15 cellular contexts compared by ENCODE assay signal in genomic region chr16:15701975-15702970, GRCh38. TPM values are rescaled to one million over a fixed set of nuclear protein-coding genes. Genes with fewer than 3 reads are reported as not detected.
DNase-seq lines count a peak whose midpoint lies in the region; ATAC-seq, FAIRE-seq and TF ChIP-seq lines count a peak whose summit lies in the region.
"Had no signal": no experiment of that assay in that cellular context is flagged by ENCODE, and none has a peak within 500 bp of the region (broad histone marks: within the 10 kb centered on the region; RNA-seq: fewer than 3 reads in every experiment).

No MANE protein-coding gene starts in this region.

- peak overlapping the region; percentile 41 for H3K27ac ChIP-seq in endothelial cell of umbilical vein (ENCODE audit: insufficient read depth, low read depth, low read length)
- peak overlapping the region; percentile 50 for H3K27ac ChIP-seq in osteoblast (ENCODE audit: low read depth, low read length)
- H3K27ac ChIP-seq in OCI-LY7 (ENCODE audit: low read depth, low read length, poor library complexity, severe bottlenecking) = no peak overlapping the region

- POLR2A ChIA-PET in T-cell (lab: Charles Lee) = no interaction called here
- POLR2A ChIA-PET in endothelial cell of umbilical vein (lab: Charles Lee) = no interaction called here
- POLR2A ChIA-PET in OCI-LY7 (lab: Charles Lee) = no interaction called here

- H4K20me1 ChIP-seq in endothelial cell of umbilical vein (replicated peaks; ENCODE audit: control insufficient read depth, extremely low read depth, insufficient read depth, low read length) = no peaks in the 10 kb centered on the region
- H4K20me1 ChIP-seq in osteoblast (ENCODE audit: insufficient read depth, low read length) = peaks cover 3% of the 10 kb centered on the region
- H4K20me1 ChIP-seq in OCI-LY7 (ENCODE audit: insufficient read depth, low read length) = no peaks in the 10 kb centered on the region

- H3K9me3 Mint-ChIP-seq in T-cell = no peaks in the 10 kb centered on the region

- DNase-seq in GM04504 (ENCODE audit: low read depth) = peak; percentile 20
- no peak for DNase-seq in T-cell
- DNase-seq in endothelial cell of umbilical vein (ENCODE audit: low read depth, low spot score) = no peak
- no peak for DNase-seq in osteoblast (ENCODE audit: insufficient read length, low spot score, missing footprints)
- no peak for DNase-seq in OCI-LY7 (ENCODE audit: low spot score)
- DNase-seq in GM13977 (ENCODE audit: low spot score) = no peak
- no peak for DNase-seq in foreskin melanocyte
- DNase-seq: central memory CD4-positive, alpha-beta T cell; NCI-H1105 treated with DMSO at 0.1 percent for 48 hours; NCI-H526 treated with DMSO at 0.1 percent for 48 hours had no signal

- peak overlapping the region; percentile 62 to 72 for H3K27ac Mint-ChIP-seq in T-cell

- in situ Hi-C loops in GM13977 (cut with MboI; ENCODE audit: low pct_unique_long_range_greater_than_20kb, low sequenced_read_pairs, unreplicated experiment) = loop anchor here (25.0 kb wide), 1 partner anchor 265 kb away; the partner anchor contains the start of gene BMERB1

- H3K4me3 Mint-ChIP-seq in T-cell = no peak overlapping the region

- peaks cover 15 to 19% (median 18%) of the 10 kb centered on the region in 3 donors for H3K4me1 Mint-ChIP-seq in T-cell

- no peaks in the 10 kb centered on the region for H3K27me3 Mint-ChIP-seq in T-cell

- intact Hi-C loops in endothelial cell of umbilical vein (cut with micrococcal nuclease) = no loop called here
- intact Hi-C loops in OCI-LY7 (cut with micrococcal nuclease; ENCODE audit: unreplicated experiment) = loop anchor here (10.0 kb wide), 1 partner anchor 177 kb away; no protein-coding TSS in a partner anchor

- ATAC-seq in T-cell (replicated peaks in 1 of 4) (no peak), HG02571 (IDR thresholded peaks at IDR 0.05; ENCODE audit: unreplicated experiment) (no peak)

- peak; percentile 70 for FAIRE-seq in endothelial cell of umbilical vein (lab: Jason Lieb, UNC)
- FAIRE-seq: D721Med, H1, HTR-8/SVneo, keratinocyte had no signal

- H3K4me3 ChIP-seq in endothelial cell of umbilical vein (replicated peaks in 1 of 3; ENCODE audit: insufficient read depth in 1 of 3, low read depth in 1 of 3, low read length in 3 of 3) = no peak overlapping the region
- no peak overlapping the region for H3K4me3 ChIP-seq in osteoblast (ENCODE audit: insufficient read depth, low read length)
- H3K4me3 ChIP-seq in OCI-LY7 (ENCODE audit: low read depth, low read length, poor library complexity, severe bottlenecking) = no peak overlapping the region

- no peak overlapping the region for H3K9ac ChIP-seq in endothelial cell of umbilical vein (replicated peaks; ENCODE audit: extremely low read depth, insufficient read depth, low read length)

- H3K4me1 ChIP-seq in endothelial cell of umbilical vein (ENCODE audit: control insufficient read depth, extremely low read depth, insufficient read depth, low read length) (peaks cover 16% of the 10 kb centered on the region), osteoblast (ENCODE audit: insufficient read depth, low read length) (peaks cover 6% of the 10 kb centered on the region), OCI-LY7 (ENCODE audit: insufficient read depth, low read length, poor library complexity, severe bottlenecking) (no peaks in the 10 kb centered on the region)

- H3K36me3 ChIP-seq in endothelial cell of umbilical vein (ENCODE audit: control insufficient read depth in 2 of 2, extremely low read depth in 1 of 2, insufficient read depth in 2 of 2, low read length in 2 of 2) (peaks cover 17% of the 10 kb centered on the region in 2 experiments), osteoblast (ENCODE audit: insufficient read depth, low read length) (peaks cover 46% of the 10 kb centered on the region), OCI-LY7 (ENCODE audit: insufficient read depth, low read length) (peaks cover 79% of the 10 kb centered on the region)

- H3K79me2 ChIP-seq in endothelial cell of umbilical vein (ENCODE audit: control insufficient read depth, insufficient read depth, low read length) = no peaks in the 10 kb centered on the region
- peaks cover 2% of the 10 kb centered on the region for H3K79me2 ChIP-seq in osteoblast (ENCODE audit: insufficient read depth, low read length)
- no peaks in the 10 kb centered on the region for H3K79me2 ChIP-seq in OCI-LY7 (ENCODE audit: insufficient read depth, low read depth, low read length)

- BruUV-seq in endothelial cell of umbilical vein (replicated peaks; lab: Mats Ljungman, UMichigan) (no TSS peak), OCI-LY7 (replicated peaks; lab: Mats Ljungman, UMichigan) (no TSS peak)

- dilution Hi-C loops in endothelial cell of umbilical vein (cut with MboI; ENCODE audit: extremely low pct_ligation_motif_present, low sequenced_read_pairs) = no loop called here

- no peak for TF ChIP-seq CTCF in endothelial cell of umbilical vein (IDR thresholded peaks at IDR 0.05; ENCODE audit: extremely low read depth in 1 of 2, insufficient read depth in 1 of 2, low read depth in 1 of 2, low read length in 2 of 2)
- TF ChIP-seq CTCF in osteoblast (IDR thresholded peaks at IDR 0.05; ENCODE audit: extremely low read depth, low read depth, low read length) = no peak
- TF ChIP-seq CTCF in OCI-LY7 (conservative IDR thresholded peaks at IDR 0.05; ENCODE audit: low read length) = no peak
- TF ChIP-seq CTCF in GM13977 (IDR thresholded peaks at IDR 0.05; ENCODE audit: extremely low read depth, insufficient read depth, missing control alignments) = no peak

- CTCF ChIA-PET in T-cell (lab: Charles Lee) (no interaction called here), endothelial cell of umbilical vein (lab: Charles Lee) (interaction anchor here (1.0 kb wide), 1 partner anchor 38 kb away, joined by 3 read pairs; no protein-coding TSS in a partner anchor), OCI-LY7 (lab: Charles Lee; ENCODE audit: unreplicated experiment) (no interaction called here)

- H3K9me3 ChIP-seq in endothelial cell of umbilical vein (replicated peaks; ENCODE audit: control insufficient read depth, insufficient read depth, low read length) (no peaks in the 10 kb centered on the region), osteoblast (ENCODE audit: low read depth, low read length) (no peaks in the 10 kb centered on the region), OCI-LY7 (ENCODE audit: low read length) (no peaks in the 10 kb centered on the region)

- no peaks in the 10 kb centered on the region for H3K9me1 ChIP-seq in endothelial cell of umbilical vein (replicated peaks; ENCODE audit: control insufficient read depth, extremely low read depth, insufficient read depth, low read length)

- no peaks in the 10 kb centered on the region for H3K9me2 ChIP-seq in OCI-LY7 (ENCODE audit: insufficient read depth, low read length)

- TF ChIP-seq POLR2A in endothelial cell of umbilical vein (IDR thresholded peaks at IDR 0.05; ENCODE audit: low read depth, low read length) = no peak

- no peaks in the 10 kb centered on the region for H3K27me3 ChIP-seq in endothelial cell of umbilical vein (ENCODE audit: control insufficient read depth in 2 of 2, insufficient read depth in 2 of 2, low read length in 2 of 2)
- no peaks in the 10 kb centered on the region for H3K27me3 ChIP-seq in osteoblast (ENCODE audit: insufficient read depth, low read length)

- no peak overlapping the region for H2AFZ ChIP-seq in endothelial cell of umbilical vein (ENCODE audit: low read depth, low read length)
- H2AFZ ChIP-seq in osteoblast (ENCODE audit: low read length) = no peak overlapping the region
- no peak overlapping the region for H2AFZ ChIP-seq in OCI-LY7 (ENCODE audit: low read length)

- no peak overlapping the region for H3K4me2 ChIP-seq in endothelial cell of umbilical vein (ENCODE audit: insufficient read depth, low read length)
- no peak overlapping the region for H3K4me2 ChIP-seq in osteoblast (ENCODE audit: insufficient read depth, low read length)
- H3K4me2 ChIP-seq in OCI-LY7 (ENCODE audit: low read length) = no peak overlapping the region

- peaks cover 17% of the 10 kb centered on the region for H3K36me3 Mint-ChIP-seq in T-cell

TF ChIP-seq in endothelial cell of umbilical vein, 7 proteins besides CTCF, POLR2A, EP300 and RAD21 (continues in another document):
- TF ChIP-seq FOS (IDR thresholded peaks at IDR 0.05; ENCODE audit: borderline replicate concordance, insufficient read depth, low read length) (no peak), POLR2AphosphoS5 (IDR thresholded peaks at IDR 0.05; ENCODE audit: insufficient read depth, low read depth, low read length) (no peak), JUN (IDR thresholded peaks at IDR 0.05; ENCODE audit: borderline replicate concordance, insufficient read depth, insufficient read length, low read depth) (no peak), MAX (IDR thresholded peaks at IDR 0.05; ENCODE audit: insufficient read depth, insufficient read length) (no peak)

RNA-seq across cellular contexts. Expression of gene NDE1, which starts 52.2 kb away (rescaled TPM):
- total RNA-seq in T-cell (100 to 1,000 TPM in 4 of 5 donors, 10 to 100 TPM in 1; 90.8 to 110 (median 103) TPM), endothelial cell of umbilical vein (89.1 and 90.2 TPM in 2 replicates), osteoblast (28.3 and 31.5 TPM in 2 replicates), OCI-LY7 (2022) (141 and 175 TPM in 2 replicates)
- 26.3 and 28.0 TPM in 2 replicates for polyA plus RNA-seq in endothelial cell of umbilical vein
- 48.8 and 53.7 TPM in 2 replicates for polyA plus RNA-seq in endothelial cell of umbilical vein (2011; cell fraction: cytosol; rRNA removed)
- polyA plus RNA-seq in endothelial cell of umbilical vein (2011; cell fraction: nucleus; rRNA removed) = 39.1 and 46.3 TPM in 2 replicates
- polyA plus RNA-seq in endothelial cell of umbilical vein (2012) = 34.0 and 40.2 TPM in 2 replicates
- polyA minus RNA-seq in endothelial cell of umbilical vein = 32.1 and 40.4 TPM in 2 replicates
- 38.9 TPM for polyA minus RNA-seq in endothelial cell of umbilical vein (2011; cell fraction: cytosol; rRNA and poly(A)+ RNA removed)
- polyA minus RNA-seq in endothelial cell of umbilical vein (2011; cell fraction: nucleus; rRNA and poly(A)+ RNA removed) = 20.3 and 27.6 TPM in 2 replicates
- total RNA-seq in OCI-LY7 (2014; rRNA removed; shearing (Covaris generic)) = 76.8 and 88.9 TPM in 2 replicates

RNA-seq across cellular contexts. Expression of gene MARF1, which starts 59.3 kb away (rescaled TPM):
- total RNA-seq in T-cell (100 to 1,000 TPM; 151 to 180 (median 177) TPM), endothelial cell of umbilical vein (54.3 and 58.5 TPM in 2 replicates), osteoblast (25.0 and 25.7 TPM in 2 replicates), OCI-LY7 (2022) (71.1 and 99.2 TPM in 2 replicates)
- polyA plus RNA-seq in endothelial cell of umbilical vein = 11.5 and 14.6 TPM in 2 replicates
- polyA plus RNA-seq in endothelial cell of umbilical vein (2011; cell fraction: cytosol; rRNA removed) = 13.7 and 14.1 TPM in 2 replicates
- polyA plus RNA-seq in endothelial cell of umbilical vein (2011; cell fraction: nucleus; rRNA removed) = 59.8 and 76.4 TPM in 2 replicates
- polyA plus RNA-seq in endothelial cell of umbilical vein (2012) = 19.2 and 26.2 TPM in 2 replicates
- polyA minus RNA-seq in endothelial cell of umbilical vein = 64.0 and 70.4 TPM in 2 replicates
- 12.7 TPM for polyA minus RNA-seq in endothelial cell of umbilical vein (2011; cell fraction: cytosol; rRNA and poly(A)+ RNA removed)
- 48.0 and 72.1 TPM in 2 replicates for polyA minus RNA-seq in endothelial cell of umbilical vein (2011; cell fraction: nucleus; rRNA and poly(A)+ RNA removed)
- total RNA-seq in OCI-LY7 (2014; rRNA removed; shearing (Covaris generic)) = 18.6 and 20.6 TPM in 2 replicates
